ENCODE assay signal across 24 cellular contexts in the genomic region with DNA sequence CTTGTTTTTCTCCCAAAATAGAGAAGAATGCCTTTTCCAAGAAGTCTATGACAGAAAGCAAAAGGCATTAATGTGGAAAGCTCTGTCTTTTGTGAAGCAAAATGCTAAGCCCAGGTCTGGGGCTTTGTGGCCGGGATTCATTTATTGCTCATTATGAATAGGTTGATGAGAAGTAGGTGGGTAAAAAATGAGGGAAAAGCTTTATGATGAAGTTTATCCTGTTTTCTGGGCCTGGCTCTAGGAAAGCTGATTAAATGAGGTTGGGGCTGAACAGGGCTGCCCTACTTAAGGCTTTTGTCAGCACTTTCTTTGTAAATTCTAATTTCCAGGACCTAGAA.
DNase-seq lines count a peak whose midpoint lies in the region; ATAC-seq and TF ChIP-seq lines count a peak whose summit lies in the region.
"Had no signal": no experiment of that assay in that cellular context is flagged by ENCODE, and none has a peak within 500 bp of the region (broad histone marks: within the 10 kb centered on the region; RNA-seq: fewer than 3 reads in every experiment).

No MANE protein-coding gene starts in this region.

- intact Hi-C loops in left ventricle myocardium inferior (cut with micrococcal nuclease) (no loop called here), Right ventricle myocardium inferior (cut with DNase I) (no loop called here)

- peak overlapping the region; percentile 34 for H3K4me2 ChIP-seq in hepatocyte
- no peak overlapping the region for H3K4me2 ChIP-seq in parathyroid adenoma (ENCODE audit: low read length)

- no peaks in the 10 kb centered on the region for H3K9me2 ChIP-seq in hepatocyte (replicated peaks; ENCODE audit: insufficient read depth)

- H3K79me2 ChIP-seq in hepatocyte: no peaks in the 10 kb centered on the region
- H3K79me2 ChIP-seq in parathyroid adenoma: no peaks in the 10 kb centered on the region

- DNase-seq in left ventricle myocardium inferior: no peak
- no peak for DNase-seq in Right ventricle myocardium inferior (ENCODE audit: missing footprints)
- no peak for DNase-seq in hepatocyte (ENCODE audit: low spot score)
- no peak for DNase-seq in omental fat pad (ENCODE audit: low spot score)
- DNase-seq in stimulated activated CD4-positive, alpha-beta T cell treated with anti-CD3 and anti-CD28 coated beads, Interleukin-4, amount 100 ng/mL, for 4 hours: no peak
- DNase-seq: activated CD8-positive, alpha-beta memory T cell treated with anti-CD3 and anti-CD28 coated beads, Interleukin-2, amount 10 ng/mL, durations not matched to agents 7 days and 5 days; activated gamma-delta T cell treated with Interleukin-2 at 50 U/mL for 16 hours; activated naive CD8-positive, alpha-beta T cell treated with anti-CD3 and anti-CD28 coated beads, Interleukin-2, amount 50 U/mL, for 24 hours; activated T-cell treated with anti-CD3 and anti-CD28 coated beads, Interleukin-2, amount 50 U/mL, for 48 hours; Calu3; DMS79 treated with DMSO at 0.1 percent for 48 hours; dorsolateral prefrontal cortex; GDM1; NCI-H1092 treated with DMSO at 0.1 percent for 48 hours; NCI-H1694 treated with DMSO at 0.1 percent for 48 hours; NCI-H2171; substantia nigra; T-cell; upper lobe of right lung had no signal

- H3K4me3 ChIP-seq in left ventricle myocardium inferior (no peak overlapping the region), hepatocyte (no peak overlapping the region), parathyroid adenoma (ENCODE audit: low read depth, low read length) (no peak overlapping the region)
- H3K4me3 ChIP-seq: dorsolateral prefrontal cortex, upper lobe of right lung had no signal

- no peak for TF ChIP-seq CTCF in left ventricle myocardium inferior (IDR thresholded peaks at IDR 0.05; ENCODE audit: borderline replicate concordance)
- TF ChIP-seq CTCF in hepatocyte (IDR thresholded peaks at IDR 0.05; ENCODE audit: poor library complexity): no peak
- no peak for TF ChIP-seq CTCF in parathyroid adenoma (IDR thresholded peaks at IDR 0.05)
- no peak for TF ChIP-seq CTCF in omental fat pad (IDR thresholded peaks at IDR 0.05)

- WGBS in hepatocyte (ENCODE audit: low lambda C conversion rate, missing lambda C conversion rate): 39% methylated on average over 1 of the region's 1 CpG

- no peak overlapping the region for H3K9ac ChIP-seq in parathyroid adenoma

- H2AFZ ChIP-seq in hepatocyte (no peak overlapping the region), parathyroid adenoma (no peak overlapping the region)

- H4K20me1 ChIP-seq in hepatocyte (ENCODE audit: insufficient read depth, poor library complexity, severe bottlenecking): no peaks in the 10 kb centered on the region

- H3K36me3 ChIP-seq in left ventricle myocardium inferior (no peaks in the 10 kb centered on the region), hepatocyte (replicated peaks; ENCODE audit: insufficient read depth, low read depth) (no peaks in the 10 kb centered on the region), parathyroid adenoma (ENCODE audit: control insufficient read depth, insufficient read depth, low read length) (no peaks in the 10 kb centered on the region)
- H3K36me3 ChIP-seq: neutrophil, upper lobe of right lung had no signal

- ATAC-seq in Right ventricle myocardium inferior: no peak
- ATAC-seq in SK-N-SH treated with all-trans-retinoic acid at 6 μM for 48 hours: no peak
- ATAC-seq in omental fat pad (ENCODE audit: low FRiP score): no peak
- ATAC-seq in HG02981 (IDR thresholded peaks at IDR 0.05; ENCODE audit: unreplicated experiment): no peak
- ATAC-seq: activated CD8-positive, alpha-beta memory T cell treated with anti-CD3 and anti-CD28 coated beads, Interleukin-2, amount 10 ng/mL, durations not matched to agents 7 days and 5 days; activated naive CD8-positive, alpha-beta T cell treated with anti-CD3 and anti-CD28 coated beads, Interleukin-2, amount 50 U/mL, for 24 hours; stimulated activated memory B cell treated with anti-CD40 and anti-IgM and Interleukin-4, amounts not matched to agents 10 μg/mL and 1 μg/mL and 100 μg/mL, for 72 hours; T-cell; upper lobe of right lung had no signal

- peaks cover 37% of the 10 kb centered on the region for H3K9me3 ChIP-seq in left ventricle myocardium inferior (replicated peaks)
- H3K9me3 ChIP-seq in hepatocyte (ENCODE audit: low read depth): peaks cover 10% of the 10 kb centered on the region
- H3K9me3 ChIP-seq in parathyroid adenoma (ENCODE audit: control insufficient read depth, low read length): no peaks in the 10 kb centered on the region
- H3K9me3 ChIP-seq: neutrophil had no signal

- peak overlapping the region; percentile 72 for H3K27ac ChIP-seq in left ventricle myocardium inferior (replicated peaks)
- peak overlapping the region; percentile 87 for H3K27ac ChIP-seq in hepatocyte
- peak overlapping the region; percentile 4 for H3K27ac ChIP-seq in parathyroid adenoma
- H3K27ac ChIP-seq: dorsolateral prefrontal cortex, neutrophil had no signal

- H3K4me1 ChIP-seq in left ventricle myocardium inferior: peaks cover 23% of the 10 kb centered on the region
- peaks cover 12% of the 10 kb centered on the region for H3K4me1 ChIP-seq in hepatocyte (ENCODE audit: insufficient read depth)
- no peaks in the 10 kb centered on the region for H3K4me1 ChIP-seq in parathyroid adenoma

- H3K27me3 ChIP-seq in left ventricle myocardium inferior (ENCODE audit: low read depth) (no peaks in the 10 kb centered on the region), hepatocyte (no peaks in the 10 kb centered on the region), parathyroid adenoma (ENCODE audit: control insufficient read depth, insufficient read depth, low read length) (no peaks in the 10 kb centered on the region)
- H3K27me3 ChIP-seq: dorsolateral prefrontal cortex, neutrophil, upper lobe of right lung had no signal

TF ChIP-seq in SK-N-SH treated with all-trans-retinoic acid at 6 μM for 48 hours, 23 proteins besides CTCF, POLR2A, EP300 and RAD21 (continues in another document):
- no peak for TF ChIP-seq ESRRG (CRISPR knock-in tag; IDR thresholded peaks at IDR 0.05)
- no peak for TF ChIP-seq OSR1 (CRISPR knock-in tag; IDR thresholded peaks at IDR 0.05)
- TF ChIP-seq, protein P1, sequence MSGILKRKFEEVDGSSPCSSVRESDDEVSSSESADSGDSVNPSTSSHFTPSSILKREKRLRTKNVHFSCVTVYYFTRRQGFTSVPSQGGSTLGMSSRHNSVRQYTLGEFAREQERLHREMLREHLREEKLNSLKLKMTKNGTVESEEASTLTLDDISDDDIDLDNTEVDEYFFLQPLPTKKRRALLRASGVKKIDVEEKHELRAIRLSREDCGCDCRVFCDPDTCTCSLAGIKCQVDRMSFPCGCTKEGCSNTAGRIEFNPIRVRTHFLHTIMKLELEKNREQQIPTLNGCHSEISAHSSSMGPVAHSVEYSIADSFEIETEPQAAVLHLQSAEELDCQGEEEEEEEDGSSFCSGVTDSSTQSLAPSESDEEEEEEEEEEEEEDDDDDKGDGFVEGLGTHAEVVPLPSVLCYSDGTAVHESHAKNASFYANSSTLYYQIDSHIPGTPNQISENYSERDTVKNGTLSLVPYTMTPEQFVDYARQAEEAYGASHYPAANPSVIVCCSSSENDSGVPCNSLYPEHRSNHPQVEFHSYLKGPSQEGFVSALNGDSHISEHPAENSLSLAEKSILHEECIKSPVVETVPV (CRISPR knock-in tag; IDR thresholded peaks at IDR 0.05): no peak
- TF ChIP-seq GLIS3 (CRISPR knock-in tag; IDR thresholded peaks at IDR 0.05): no peak
- no peak for TF ChIP-seq TCF4 (CRISPR knock-in tag; IDR thresholded peaks at IDR 0.05; ENCODE audit: borderline replicate concordance)
- no peak for TF ChIP-seq ZNF70 (CRISPR knock-in tag; IDR thresholded peaks at IDR 0.05)
- no peak for TF ChIP-seq TOX (CRISPR knock-in tag; IDR thresholded peaks at IDR 0.05; ENCODE audit: borderline replicate concordance)
- TF ChIP-seq ISL1 (CRISPR knock-in tag; IDR thresholded peaks at IDR 0.05): no peak
- no peak for TF ChIP-seq RARB (CRISPR knock-in tag; IDR thresholded peaks at IDR 0.05)
- TF ChIP-seq, protein P2, sequence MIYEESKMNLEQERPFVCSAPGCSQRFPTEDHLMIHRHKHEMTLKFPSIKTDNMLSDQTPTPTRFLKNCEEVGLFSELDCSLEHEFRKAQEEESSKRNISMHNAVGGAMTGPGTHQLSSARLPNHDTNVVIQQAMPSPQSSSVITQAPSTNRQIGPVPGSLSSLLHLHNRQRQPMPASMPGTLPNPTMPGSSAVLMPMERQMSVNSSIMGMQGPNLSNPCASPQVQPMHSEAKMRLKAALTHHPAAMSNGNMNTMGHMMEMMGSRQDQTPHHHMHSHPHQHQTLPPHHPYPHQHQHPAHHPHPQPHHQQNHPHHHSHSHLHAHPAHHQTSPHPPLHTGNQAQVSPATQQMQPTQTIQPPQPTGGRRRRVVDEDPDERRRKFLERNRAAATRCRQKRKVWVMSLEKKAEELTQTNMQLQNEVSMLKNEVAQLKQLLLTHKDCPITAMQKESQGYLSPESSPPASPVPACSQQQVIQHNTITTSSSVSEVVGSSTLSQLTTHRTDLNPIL (CRISPR knock-in tag; IDR thresholded peaks at IDR 0.05; ENCODE audit: low read depth): no peak
- TF ChIP-seq, protein P3, sequence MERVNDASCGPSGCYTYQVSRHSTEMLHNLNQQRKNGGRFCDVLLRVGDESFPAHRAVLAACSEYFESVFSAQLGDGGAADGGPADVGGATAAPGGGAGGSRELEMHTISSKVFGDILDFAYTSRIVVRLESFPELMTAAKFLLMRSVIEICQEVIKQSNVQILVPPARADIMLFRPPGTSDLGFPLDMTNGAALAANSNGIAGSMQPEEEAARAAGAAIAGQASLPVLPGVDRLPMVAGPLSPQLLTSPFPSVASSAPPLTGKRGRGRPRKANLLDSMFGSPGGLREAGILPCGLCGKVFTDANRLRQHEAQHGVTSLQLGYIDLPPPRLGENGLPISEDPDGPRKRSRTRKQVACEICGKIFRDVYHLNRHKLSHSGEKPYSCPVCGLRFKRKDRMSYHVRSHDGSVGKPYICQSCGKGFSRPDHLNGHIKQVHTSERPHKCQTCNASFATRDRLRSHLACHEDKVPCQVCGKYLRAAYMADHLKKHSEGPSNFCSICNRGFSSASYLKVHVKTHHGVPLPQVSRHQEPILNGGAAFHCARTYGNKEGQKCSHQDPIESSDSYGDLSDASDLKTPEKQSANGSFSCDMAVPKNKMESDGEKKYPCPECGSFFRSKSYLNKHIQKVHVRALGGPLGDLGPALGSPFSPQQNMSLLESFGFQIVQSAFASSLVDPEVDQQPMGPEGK (CRISPR knock-in tag; IDR thresholded peaks at IDR 0.05; ENCODE audit: borderline replicate concordance): no peak
- TF ChIP-seq PPARA (CRISPR knock-in tag; IDR thresholded peaks at IDR 0.05; ENCODE audit: borderline replicate concordance): no peak
- TF ChIP-seq ZC3H10 (CRISPR knock-in tag; IDR thresholded peaks at IDR 0.05): no peak

Comparison
In these comparisons a context has a peak if more than half of its experiments do, and no peak if none do; other contexts are left out.
1. H3K27ac ChIP-seq: peak in every context shown above with its lines; median percentile 87 in hepatocyte; 72 in left ventricle myocardium inferior; 4 in parathyroid adenoma.